Comparison of ENCODE assay signal across 18 cellular contexts in the genomic region with DNA sequence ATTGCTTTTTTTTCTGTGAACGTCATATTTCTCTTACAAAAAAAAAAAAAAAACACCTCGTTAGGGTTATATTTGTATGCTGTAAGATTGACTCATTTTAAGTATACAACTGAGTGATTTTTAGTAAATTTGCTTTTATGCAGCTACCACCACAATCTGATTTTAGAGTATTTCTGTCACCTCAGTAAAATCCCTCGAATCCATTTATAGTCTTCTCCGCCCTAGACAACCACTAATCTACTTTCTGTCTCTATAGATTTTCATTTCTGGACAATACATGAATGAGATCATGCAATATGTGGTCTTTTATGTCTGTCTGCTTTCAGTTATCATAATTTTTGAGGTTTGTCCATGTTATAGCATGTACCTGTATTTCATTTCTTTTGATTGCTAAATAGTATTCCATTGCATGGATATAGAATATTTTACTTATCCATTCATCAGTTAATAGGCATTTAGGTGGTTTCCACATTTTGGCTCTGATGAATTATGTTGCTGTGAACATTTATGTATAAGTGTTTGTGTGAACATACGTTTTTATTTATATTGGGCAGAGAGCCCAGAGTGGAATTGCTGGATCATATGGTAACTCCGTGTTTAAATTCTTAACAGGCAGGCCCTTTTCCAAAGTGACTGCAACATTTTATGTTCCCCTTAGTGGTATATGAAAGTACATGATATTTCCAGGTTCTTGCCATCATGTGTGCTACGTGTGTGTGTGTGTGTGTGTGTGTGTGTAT.
"Had no signal": no experiment of that assay in that cellular context is flagged by ENCODE, and none has a peak within 500 bp of the region (broad histone marks: within the 10 kb centered on the region; RNA-seq: fewer than 3 reads in every experiment).

No MANE protein-coding gene starts in this region.

- H3K27ac Mint-ChIP-seq: dendritic cell treated with granulocyte-macrophage colony-stimulating factor and Interleukin-4, amounts not matched to agents 40 ng/mL and 50 ng/mL, for 4 days; effector memory CD8-positive, alpha-beta T cell; naive thymus-derived CD4-positive, alpha-beta T cell; stimulated activated naive B cell treated with anti-CD40 and anti-IgM and Interleukin-4, amounts not matched to agents 10 μg/mL and 1 μg/mL and 100 μg/mL, for 72 hours had no signal

- DNase-seq: activated CD4-positive, alpha-beta T cell treated with anti-CD3 and anti-CD28 coated beads, Interleukin-2, amount 50 U/mL, for 1 hour; activated CD8-positive, alpha-beta memory T cell treated with anti-CD3 and anti-CD28 coated beads for 24 hours; cerebellar nuclear complex; effector memory CD8-positive, alpha-beta T cell; naive thymus-derived CD4-positive, alpha-beta T cell; stimulated activated CD4-positive, alpha-beta T cell treated with anti-CD3 and anti-CD28 coated beads, Interleukin-15, amount 100 ng/mL, for 24 hours; stimulated activated CD4-positive, alpha-beta T cell treated with anti-CD3 and anti-CD28 coated beads, Interleukin-4, amount 100 ng/mL, for 1 hour; stimulated activated naive B cell treated with anti-CD40 and anti-IgM and Interleukin-4, amounts not matched to agents 10 μg/mL and 1 μg/mL and 100 μg/mL, for 72 hours; T1000; transverse colon had no signal

- H3K36me3 Mint-ChIP-seq: naive thymus-derived CD4-positive, alpha-beta T cell; stimulated activated naive B cell treated with anti-CD40 and anti-IgM and Interleukin-4, amounts not matched to agents 10 μg/mL and 1 μg/mL and 100 μg/mL, for 72 hours had no signal

- FAIRE-seq: frontal cortex, islet of Langerhans had no signal

- H3K27ac ChIP-seq: breast epithelium, epithelial cell of prostate, parathyroid adenoma, vagina had no signal

- H3K4me1 Mint-ChIP-seq: naive thymus-derived CD4-positive, alpha-beta T cell; stimulated activated naive B cell treated with anti-CD40 and anti-IgM and Interleukin-4, amounts not matched to agents 10 μg/mL and 1 μg/mL and 100 μg/mL, for 72 hours had no signal

- ATAC-seq: activated CD4-positive, CD25-positive, alpha-beta regulatory T cell treated with anti-CD3 and anti-CD28 coated beads, Interleukin-2, amount 50 U/mL, for 24 hours; effector memory CD8-positive, alpha-beta T cell; naive thymus-derived CD4-positive, alpha-beta T cell; stimulated activated naive B cell treated with anti-CD40 and anti-IgM and Interleukin-4, amounts not matched to agents 10 μg/mL and 1 μg/mL and 100 μg/mL, for 72 hours had no signal

- H3K27me3 Mint-ChIP-seq: dendritic cell treated with granulocyte-macrophage colony-stimulating factor and Interleukin-4, amounts not matched to agents 40 ng/mL and 50 ng/mL, for 4 days; stimulated activated naive B cell treated with anti-CD40 and anti-IgM and Interleukin-4, amounts not matched to agents 10 μg/mL and 1 μg/mL and 100 μg/mL, for 72 hours had no signal

- H3K4me3 Mint-ChIP-seq: dendritic cell treated with granulocyte-macrophage colony-stimulating factor and Interleukin-4, amounts not matched to agents 40 ng/mL and 50 ng/mL, for 4 days; effector memory CD8-positive, alpha-beta T cell; naive thymus-derived CD4-positive, alpha-beta T cell; stimulated activated naive B cell treated with anti-CD40 and anti-IgM and Interleukin-4, amounts not matched to agents 10 μg/mL and 1 μg/mL and 100 μg/mL, for 72 hours had no signal

- H3K9me3 Mint-ChIP-seq: effector memory CD8-positive, alpha-beta T cell had no signal
